Comparison of ENCODE assay signal across 8 cellular contexts in genomic region chr17:74379495-74380085, GRCh38. TPM values are rescaled to one million over a fixed set of nuclear protein-coding genes. Genes with fewer than 3 reads are reported as not detected.
A peak's percentile ranks its signal among the peaks of the same experiment; 100 is the strongest.
DNase-seq lines count a peak whose midpoint lies in the region; ATAC-seq and TF ChIP-seq lines count a peak whose summit lies in the region.

No MANE protein-coding gene starts in this region.

- H3K4me3 Mint-ChIP-seq in activated CD8-positive, alpha-beta memory T cell treated with anti-CD3 and anti-CD28 coated beads, Interleukin-2, amount 10 ng/mL, durations not matched to agents 7 days and 5 days, result no peak overlapping the region
- H3K4me3 Mint-ChIP-seq in endodermal cell (no peak overlapping the region), mesothelial cell of epicardium (no peak overlapping the region)

- H3K36me3 ChIP-seq in endodermal cell (ENCODE audit: control insufficient read depth, insufficient read depth, low read length), result no peaks in the 10 kb centered on the region

- peaks cover 7% of the 10 kb centered on the region for H3K27me3 ChIP-seq in endodermal cell (ENCODE audit: control insufficient read depth, insufficient read depth, low read length, poor library complexity, severe bottlenecking)

- H3K4me1 Mint-ChIP-seq in activated CD8-positive, alpha-beta memory T cell treated with anti-CD3 and anti-CD28 coated beads, Interleukin-2, amount 10 ng/mL, durations not matched to agents 7 days and 5 days, result peaks cover 10% of the 10 kb centered on the region
- H3K4me1 Mint-ChIP-seq in endodermal cell (peaks cover 9% of the 10 kb centered on the region), mesothelial cell of epicardium (peaks cover 4% of the 10 kb centered on the region)

- no peak overlapping the region for H3K27ac ChIP-seq in endodermal cell (ENCODE audit: low read depth, low read length)

- CTCF ChIA-PET in activated CD8-positive, alpha-beta memory T cell treated with anti-CD3 and anti-CD28 coated beads, Interleukin-2, amount 10 ng/mL, durations not matched to agents 7 days and 5 days (lab: Charles Lee), result interaction anchor here (0.5 to 6.9 kb wide), 45 partner anchors 10 to 517 kb away, joined by 3 to 74 read pairs (median 4); partner anchors contain the start of genes BTBD17, CD300LD and GPR142

- H3K4me3 ChIP-seq in endodermal cell (ENCODE audit: low read length), result no peak overlapping the region

- no peaks in the 10 kb centered on the region for H3K36me3 Mint-ChIP-seq in activated CD8-positive, alpha-beta memory T cell treated with anti-CD3 and anti-CD28 coated beads, Interleukin-2, amount 10 ng/mL, durations not matched to agents 7 days and 5 days
- H3K36me3 Mint-ChIP-seq in endodermal cell (ENCODE audit: low read depth), result no peaks in the 10 kb centered on the region
- no peaks in the 10 kb centered on the region for H3K36me3 Mint-ChIP-seq in mesothelial cell of epicardium

- 32 to 45% methylated on average over 3 to 20 of the region's 20 CpGs for WGBS in endodermal cell (ENCODE audit: insufficient coverage in 1 of 2, insufficient read length in 1 of 2), 2 experiments

- ATAC-seq in activated CD8-positive, alpha-beta memory T cell treated with anti-CD3 and anti-CD28 coated beads, Interleukin-2, amount 10 ng/mL, durations not matched to agents 7 days and 5 days, result peak; percentile 94
- no peak for ATAC-seq in GM21529 (IDR thresholded peaks at IDR 0.05; ENCODE audit: unreplicated experiment)

- H3K9me3 Mint-ChIP-seq in activated CD8-positive, alpha-beta memory T cell treated with anti-CD3 and anti-CD28 coated beads, Interleukin-2, amount 10 ng/mL, durations not matched to agents 7 days and 5 days (ENCODE audit: low read depth), result no peaks in the 10 kb centered on the region
- H3K9me3 Mint-ChIP-seq in endodermal cell (no peaks in the 10 kb centered on the region), mesothelial cell of epicardium (no peaks in the 10 kb centered on the region)

- DNase-seq in GF-D8 (lab: John Stamatoyannopoulos, UW) (peak; percentile 27), HT-29 (ENCODE audit: low spot score) (peak; percentile 89), NK-92 (lab: John Stamatoyannopoulos, UW; ENCODE audit: unreplicated experiment) (peak; percentile 45), endodermal cell (peak; percentile 100), mesothelial cell of epicardium (ENCODE audit: low spot score in 2 of 2, unreplicated experiment in 2 of 2) (peak; percentile 91 to 99)
- peak; percentile 94 for DNase-seq in activated CD8-positive, alpha-beta memory T cell treated with anti-CD3 and anti-CD28 coated beads, Interleukin-2, amount 10 ng/mL, durations not matched to agents 7 days and 5 days
- DNase-seq in stimulated activated CD8-positive, alpha-beta memory T cell treated with anti-CD3 and anti-CD28 coated beads, Interleukin-12 subunit alpha, Interleukin-12 subunit beta, amount 100 ng/mL, for 4 hours (ENCODE audit: low read depth), result peak; percentile 71

- peak; percentile 97 for TF ChIP-seq CTCF in endodermal cell (conservative IDR thresholded peaks at IDR 0.05)
- TF ChIP-seq CTCF in mesothelial cell of epicardium (IDR thresholded peaks at IDR 0.05; ENCODE audit: unreplicated experiment), result peak; percentile 97

- no peak overlapping the region for H3K27ac Mint-ChIP-seq in activated CD8-positive, alpha-beta memory T cell treated with anti-CD3 and anti-CD28 coated beads, Interleukin-2, amount 10 ng/mL, durations not matched to agents 7 days and 5 days
- H3K27ac Mint-ChIP-seq in endodermal cell (no peak overlapping the region), mesothelial cell of epicardium (no peak overlapping the region)

- H3K4me1 ChIP-seq in endodermal cell (ENCODE audit: control insufficient read depth, insufficient read depth, low read length), result no peaks in the 10 kb centered on the region

- H3K27me3 Mint-ChIP-seq in activated CD8-positive, alpha-beta memory T cell treated with anti-CD3 and anti-CD28 coated beads, Interleukin-2, amount 10 ng/mL, durations not matched to agents 7 days and 5 days, result peaks cover 15% of the 10 kb centered on the region
- H3K27me3 Mint-ChIP-seq in endodermal cell (ENCODE audit: insufficient read depth), result peaks cover 34% of the 10 kb centered on the region
- peaks cover 44% of the 10 kb centered on the region for H3K27me3 Mint-ChIP-seq in mesothelial cell of epicardium (ENCODE audit: low read depth)

- H3K9me3 ChIP-seq in endodermal cell (ENCODE audit: control insufficient read depth, low read length), result no peaks in the 10 kb centered on the region

- no peak overlapping the region for H3K9ac ChIP-seq in endodermal cell (ENCODE audit: extremely low read depth, low read length, poor library complexity, severe bottlenecking)

RNA-seq across cellular contexts. Expression of gene GPR142, which starts 12.3 kb away (rescaled TPM):
- total RNA-seq in HT-29 (2014; rRNA removed; shearing (Covaris generic)), result 0.15 and 1.3 TPM in 2 replicates
- not detected for total RNA-seq in activated CD8-positive, alpha-beta memory T cell treated with anti-CD3 and anti-CD28 coated beads, Interleukin-2, amount 10 ng/mL, durations not matched to agents 7 days and 5 days
- total RNA-seq in endodermal cell (under 1 TPM; 0.29 to 0.92 TPM), mesothelial cell of epicardium (0.18 TPM in 1 of 3 replicates, not detected in the others)
- polyA plus RNA-seq in endodermal cell (2013, experiment 1 of 2), result 0.21 TPM
- polyA plus RNA-seq in endodermal cell (2013, experiment 2 of 2), result not detected

RNA-seq across cellular contexts. Expression of gene BTBD17, which starts 17.9 kb away (rescaled TPM):
- 0.10 and 0.44 TPM in 2 replicates for total RNA-seq in HT-29 (2014; rRNA removed; shearing (Covaris generic))
- not detected for total RNA-seq in activated CD8-positive, alpha-beta memory T cell treated with anti-CD3 and anti-CD28 coated beads, Interleukin-2, amount 10 ng/mL, durations not matched to agents 7 days and 5 days
- total RNA-seq in endodermal cell (under 1 TPM in 1 of 2 donors, not detected in 1; 0.18 TPM), mesothelial cell of epicardium (0.11 to 0.16 TPM in 2 of 3 replicates, not detected in the other)
- 14.0 TPM for polyA plus RNA-seq in endodermal cell (2013, experiment 1 of 2)
- 12.0 TPM for polyA plus RNA-seq in endodermal cell (2013, experiment 2 of 2)

RNA-seq across cellular contexts. Expression of gene GPRC5C, which starts 52.3 kb away (rescaled TPM):
- total RNA-seq in HT-29 (2014; rRNA removed; shearing (Covaris generic)), result 145 and 149 TPM in 2 replicates
- not detected for total RNA-seq in activated CD8-positive, alpha-beta memory T cell treated with anti-CD3 and anti-CD28 coated beads, Interleukin-2, amount 10 ng/mL, durations not matched to agents 7 days and 5 days
- total RNA-seq in endodermal cell (10 to 100 TPM; 57.0 to 73.4 TPM), mesothelial cell of epicardium (37.2 to 44.2 TPM (median 38.7 TPM) in 3 replicates)
- polyA plus RNA-seq in endodermal cell (2013, experiment 1 of 2), result 24.5 TPM
- polyA plus RNA-seq in endodermal cell (2013, experiment 2 of 2), result 23.3 TPM

RNA-seq across cellular contexts. Expression of gene KIF19, which starts 53.6 kb away (rescaled TPM):
- 2.4 and 2.5 TPM in 2 replicates for total RNA-seq in HT-29 (2014; rRNA removed; shearing (Covaris generic))
- total RNA-seq in activated CD8-positive, alpha-beta memory T cell treated with anti-CD3 and anti-CD28 coated beads, Interleukin-2, amount 10 ng/mL, durations not matched to agents 7 days and 5 days, result 1 to 10 TPM in 1 of 2 experiments, under 1 TPM in 1; 0.42 to 1.6 TPM
- total RNA-seq in endodermal cell (1 to 10 TPM in 1 of 2 donors, under 1 TPM in 1; 0.27 to 2.4 TPM), mesothelial cell of epicardium (not detected in 3 replicates)
- polyA plus RNA-seq in endodermal cell (2013, experiment 1 of 2), result 3.7 TPM
- polyA plus RNA-seq in endodermal cell (2013, experiment 2 of 2), result 3.4 TPM

Comparison
In these comparisons a context has a peak if more than half of its experiments do, and no peak if none do; other contexts are left out.
1. DNase-seq: peak in every context shown above with its lines; median percentile 100 in endodermal cell; 95 in mesothelial cell of epicardium; 94 in activated CD8-positive, alpha-beta memory T cell treated with anti-CD3 and anti-CD28 coated beads, Interleukin-2, amount 10 ng/mL, durations not matched to agents 7 days and 5 days; 89 in HT-29; 71 in stimulated activated CD8-positive, alpha-beta memory T cell treated with anti-CD3 and anti-CD28 coated beads, Interleukin-12 subunit alpha, Interleukin-12 subunit beta, amount 100 ng/mL, for 4 hours; 45 in NK-92; 27 in GF-D8.
2. RNA of gene GPRC5C, which starts 52.3 kb away (total RNA-seq): 145 to 149 TPM in HT-29, 57.0 to 73.4 TPM in endodermal cell and 37.2 to 44.2 TPM in mesothelial cell of epicardium; not detected in activated CD8-positive, alpha-beta memory T cell treated with anti-CD3 and anti-CD28 coated beads, Interleukin-2, amount 10 ng/mL, durations not matched to agents 7 days and 5 days; every median in the first group is over 10 times any median in the second.